Comparison of ENCODE assay signal across 1 cellular context in the genomic region with DNA sequence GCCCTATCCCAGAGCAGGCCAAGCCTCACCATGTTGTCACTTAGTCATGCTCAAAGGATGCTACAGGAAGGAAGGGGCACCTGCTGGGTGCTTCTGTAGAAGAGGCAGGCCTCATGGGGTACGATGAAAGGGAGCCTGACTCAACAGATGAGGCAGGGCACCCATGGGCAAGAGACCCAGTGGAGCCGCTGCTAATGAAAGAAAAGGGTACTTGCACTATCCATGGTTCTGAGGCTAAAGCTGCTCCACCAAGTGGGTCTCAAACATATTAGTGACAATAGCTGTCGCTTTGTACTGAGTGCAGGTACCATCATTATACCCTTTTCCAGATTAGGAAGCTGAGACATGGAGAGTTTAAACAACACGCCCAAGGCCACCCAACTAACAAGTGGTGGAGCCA.
TF ChIP-seq lines count a peak whose summit lies in the region.

No MANE protein-coding gene starts in this region.

TF ChIP-seq in K562, 482 proteins besides CTCF, POLR2A, EP300 and RAD21 (continued from another document):
- TF ChIP-seq HMBOX1 (IDR thresholded peaks at IDR 0.05) (no peak), PHF21A (IDR thresholded peaks at IDR 0.05; ENCODE audit: borderline replicate concordance, low read depth) (no peak), MTA3 (IDR thresholded peaks at IDR 0.05; ENCODE audit: borderline replicate concordance) (no peak), CBX5 (IDR thresholded peaks at IDR 0.05; ENCODE audit: borderline replicate concordance, low read depth) (no peak), E2F5 (CRISPR knock-in tag; IDR thresholded peaks at IDR 0.05) (peak; percentile 72; the same call in 1 of the 2 replicates), NUFIP1 (IDR thresholded peaks at IDR 0.05; ENCODE audit: partially characterized antibody) (no peak), MTF1 (CRISPR knock-in tag; IDR thresholded peaks at IDR 0.05; ENCODE audit: borderline replicate concordance) (peak; percentile 25; the same call in 1 of the 2 replicates), CBX8 (IDR thresholded peaks at IDR 0.05; ENCODE audit: borderline replicate concordance, extremely low read depth, low read depth, low read length, poor library complexity, severe bottlenecking) (no peak), SETDB1 (IDR thresholded peaks at IDR 0.05; ENCODE audit: low read length) (peak; percentile 58), NFIX (CRISPR knock-in tag; IDR thresholded peaks at IDR 0.05; ENCODE audit: low read depth) (no peak), ZNF24 (IDR thresholded peaks at IDR 0.05) (no peak), KLF10 (CRISPR knock-in tag; IDR thresholded peaks at IDR 0.05) (no peak), ZNF507 (tag; conservative IDR thresholded peaks at IDR 0.05) (no peak), ARHGAP35 (IDR thresholded peaks at IDR 0.05; ENCODE audit: partially characterized antibody) (no peak), TCFL5 (CRISPR knock-in tag; conservative IDR thresholded peaks at IDR 0.05) (no peak), TBL1XR1 (IDR thresholded peaks at IDR 0.05; ENCODE audit: low read length in 2 of 2) (no peak), ZNF184 (CRISPR knock-in tag; IDR thresholded peaks at IDR 0.05) (0 out of 2 replicates have a peak, but pooled peaks have one; percentile 30), NFXL1 (CRISPR knock-in tag; IDR thresholded peaks at IDR 0.05) (0 out of 2 replicates have a peak, but pooled peaks have one; percentile 68)
- TF ChIP-seq, protein P1, sequence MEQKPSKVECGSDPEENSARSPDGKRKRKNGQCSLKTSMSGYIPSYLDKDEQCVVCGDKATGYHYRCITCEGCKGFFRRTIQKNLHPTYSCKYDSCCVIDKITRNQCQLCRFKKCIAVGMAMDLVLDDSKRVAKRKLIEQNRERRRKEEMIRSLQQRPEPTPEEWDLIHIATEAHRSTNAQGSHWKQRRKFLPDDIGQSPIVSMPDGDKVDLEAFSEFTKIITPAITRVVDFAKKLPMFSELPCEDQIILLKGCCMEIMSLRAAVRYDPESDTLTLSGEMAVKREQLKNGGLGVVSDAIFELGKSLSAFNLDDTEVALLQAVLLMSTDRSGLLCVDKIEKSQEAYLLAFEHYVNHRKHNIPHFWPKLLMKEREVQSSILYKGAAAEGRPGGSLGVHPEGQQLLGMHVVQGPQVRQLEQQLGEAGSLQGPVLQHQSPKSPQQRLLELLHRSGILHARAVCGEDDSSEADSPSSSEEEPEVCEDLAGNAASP (IDR thresholded peaks at IDR 0.05), result no peak
- TF ChIP-seq, protein P2, sequence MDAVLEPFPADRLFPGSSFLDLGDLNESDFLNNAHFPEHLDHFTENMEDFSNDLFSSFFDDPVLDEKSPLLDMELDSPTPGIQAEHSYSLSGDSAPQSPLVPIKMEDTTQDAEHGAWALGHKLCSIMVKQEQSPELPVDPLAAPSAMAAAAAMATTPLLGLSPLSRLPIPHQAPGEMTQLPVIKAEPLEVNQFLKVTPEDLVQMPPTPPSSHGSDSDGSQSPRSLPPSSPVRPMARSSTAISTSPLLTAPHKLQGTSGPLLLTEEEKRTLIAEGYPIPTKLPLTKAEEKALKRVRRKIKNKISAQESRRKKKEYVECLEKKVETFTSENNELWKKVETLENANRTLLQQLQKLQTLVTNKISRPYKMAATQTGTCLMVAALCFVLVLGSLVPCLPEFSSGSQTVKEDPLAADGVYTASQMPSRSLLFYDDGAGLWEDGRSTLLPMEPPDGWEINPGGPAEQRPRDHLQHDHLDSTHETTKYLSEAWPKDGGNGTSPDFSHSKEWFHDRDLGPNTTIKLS (IDR thresholded peaks at IDR 0.05; ENCODE audit: borderline replicate concordance, low read depth), result no peak
- TF ChIP-seq, protein P3, sequence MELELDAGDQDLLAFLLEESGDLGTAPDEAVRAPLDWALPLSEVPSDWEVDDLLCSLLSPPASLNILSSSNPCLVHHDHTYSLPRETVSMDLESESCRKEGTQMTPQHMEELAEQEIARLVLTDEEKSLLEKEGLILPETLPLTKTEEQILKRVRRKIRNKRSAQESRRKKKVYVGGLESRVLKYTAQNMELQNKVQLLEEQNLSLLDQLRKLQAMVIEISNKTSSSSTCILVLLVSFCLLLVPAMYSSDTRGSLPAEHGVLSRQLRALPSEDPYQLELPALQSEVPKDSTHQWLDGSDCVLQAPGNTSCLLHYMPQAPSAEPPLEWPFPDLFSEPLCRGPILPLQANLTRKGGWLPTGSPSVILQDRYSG (tag; conservative IDR thresholded peaks at IDR 0.05; ENCODE audit: low read depth), result no peak
- TF ChIP-seq, protein P4, sequence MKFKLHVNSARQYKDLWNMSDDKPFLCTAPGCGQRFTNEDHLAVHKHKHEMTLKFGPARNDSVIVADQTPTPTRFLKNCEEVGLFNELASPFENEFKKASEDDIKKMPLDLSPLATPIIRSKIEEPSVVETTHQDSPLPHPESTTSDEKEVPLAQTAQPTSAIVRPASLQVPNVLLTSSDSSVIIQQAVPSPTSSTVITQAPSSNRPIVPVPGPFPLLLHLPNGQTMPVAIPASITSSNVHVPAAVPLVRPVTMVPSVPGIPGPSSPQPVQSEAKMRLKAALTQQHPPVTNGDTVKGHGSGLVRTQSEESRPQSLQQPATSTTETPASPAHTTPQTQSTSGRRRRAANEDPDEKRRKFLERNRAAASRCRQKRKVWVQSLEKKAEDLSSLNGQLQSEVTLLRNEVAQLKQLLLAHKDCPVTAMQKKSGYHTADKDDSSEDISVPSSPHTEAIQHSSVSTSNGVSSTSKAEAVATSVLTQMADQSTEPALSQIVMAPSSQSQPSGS (CRISPR knock-in tag; IDR thresholded peaks at IDR 0.05), result 0 out of 2 replicates have a peak, but pooled peaks have one; percentile 36
